ENCODE assay signal across 23 cellular contexts in genomic region chr12:39314547-39314946, GRCh38.
DNase-seq lines count a peak whose midpoint lies in the region; ATAC-seq, FAIRE-seq and TF ChIP-seq lines count a peak whose summit lies in the region.
"Had no signal": no experiment of that assay in that cellular context is flagged by ENCODE, and none has a peak within 500 bp of the region (broad histone marks: within the 10 kb centered on the region; RNA-seq: fewer than 3 reads in every experiment).

No MANE protein-coding gene starts in this region.

- POLR2A ChIA-PET in K562 (lab: Yijun Ruan, JAX) = no interaction called here

- no peak overlapping the region for H3K4me2 ChIP-seq in K562 (ENCODE audit: insufficient read depth, low read length)
- H3K4me2 ChIP-seq: A549; BLaER1 treated with 17β-estradiol and CSF1 and Interleukin-3, amounts not matched to agents 10 nM and 100 nM had no signal

- H3K4me3 ChIP-seq in LNCaP clone FGC (ENCODE audit: low read depth, low read length) (no peak overlapping the region), K562 (no peak overlapping the region), pancreas (no peak overlapping the region), heart left ventricle (no peak overlapping the region)
- H3K4me3 ChIP-seq: A549; BLaER1 treated with 17β-estradiol and CSF1 and Interleukin-3, amounts not matched to agents 10 nM and 100 nM had no signal

- intact Hi-C loops in K562 (cut with micrococcal nuclease) (no loop called here), pancreas (cut with DNase I) (no loop called here), heart left ventricle (cut with DNase I) (loop anchor here in 4 of 10 donors (10.0 kb wide), 2 partner anchors 370 to 380 kb away; no protein-coding TSS in a partner anchor)

- FAIRE-seq in K562 (lab: Jason Lieb, UNC) (no peak), islet of Langerhans (lab: Jason Lieb, UNC) (peak; percentile 86), pancreas (lab: Jason Lieb, UNC) (peak; percentile 78)
- FAIRE-seq: A549, D721Med, G401.6, GM12891, GM19239 had no signal

- H3K27ac ChIP-seq in K562 (ENCODE audit: extremely low read depth, low read depth, low read length) = no peak overlapping the region
- no peak overlapping the region for H3K27ac ChIP-seq in pancreas
- no peak overlapping the region for H3K27ac ChIP-seq in heart left ventricle
- H3K27ac ChIP-seq: 22Rv1; A549; BLaER1 treated with 17β-estradiol and CSF1 and Interleukin-3, amounts not matched to agents 10 nM and 100 nM; C4-2B had no signal

- no peak overlapping the region for H3K9ac ChIP-seq in K562 (ENCODE audit: insufficient read depth in 1 of 2, low read depth in 2 of 2, low read length in 2 of 2)
- H3K9ac ChIP-seq: BLaER1 treated with 17β-estradiol and CSF1 and Interleukin-3, amounts not matched to agents 10 nM and 100 nM had no signal

- no peaks in the 10 kb centered on the region for H3K9me1 ChIP-seq in K562 (ENCODE audit: control insufficient read depth, insufficient read depth, low read length)

- no TSS peak for BruUV-seq in K562 (replicated peaks; lab: Mats Ljungman, UMichigan)

- in situ Hi-C loops in K562 (cut with MboI) = no loop called here

- no peaks in the 10 kb centered on the region for H4K20me1 ChIP-seq in K562 (replicated peaks; ENCODE audit: control insufficient read depth, insufficient read depth, low read length)
- H4K20me1 ChIP-seq: BLaER1 treated with 17β-estradiol and CSF1 and Interleukin-3, amounts not matched to agents 10 nM and 100 nM had no signal

- ATAC-seq in K562 = no peak
- ATAC-seq in pancreas = no peak
- no peak for ATAC-seq in HG03139 (IDR thresholded peaks at IDR 0.05; ENCODE audit: unreplicated experiment)
- ATAC-seq in heart left ventricle = no peak
- no peak for ATAC-seq in GM21528 (IDR thresholded peaks at IDR 0.05; ENCODE audit: low FRiP score, unreplicated experiment)
- no peak for ATAC-seq in GM19328 (IDR thresholded peaks at IDR 0.05; ENCODE audit: unreplicated experiment)
- ATAC-seq: A549; CD8-positive, alpha-beta T cell had no signal

- H3K36me3 ChIP-seq in K562 (ENCODE audit: control insufficient read depth, insufficient read depth, low read length) (peaks cover 36% of the 10 kb centered on the region; the same call in 2 of the 3 replicates), pancreas (no peaks in the 10 kb centered on the region), heart left ventricle (peaks cover 0 to 74% (median 8%) of the 10 kb centered on the region in 9 donors)
- H3K36me3 ChIP-seq: BLaER1 treated with 17β-estradiol and CSF1 and Interleukin-3, amounts not matched to agents 10 nM and 100 nM had no signal

- H3K27me3 ChIP-seq in K562 (ENCODE audit: control insufficient read depth in 2 of 2, insufficient read depth in 2 of 2, low read length in 2 of 2) (no peaks in the 10 kb centered on the region), pancreas (no peaks in the 10 kb centered on the region), heart left ventricle (no peaks in the 10 kb centered on the region)
- H3K27me3 ChIP-seq: BLaER1 treated with 17β-estradiol and CSF1 and Interleukin-3, amounts not matched to agents 10 nM and 100 nM had no signal

- H2AFZ ChIP-seq in K562 (ENCODE audit: low read depth, low read length) = no peak overlapping the region

- H3K79me2 ChIP-seq in K562 (ENCODE audit: control insufficient read depth, insufficient read depth, low read length) = no peaks in the 10 kb centered on the region

- no peak for TF ChIP-seq POLR2A in K562 (conservative IDR thresholded peaks at IDR 0.05)
- no peak for TF ChIP-seq POLR2A in heart left ventricle (IDR thresholded peaks at IDR 0.05)

- TF ChIP-seq CTCF in LNCaP clone FGC (IDR thresholded peaks at IDR 0.05; ENCODE audit: control insufficient read depth, extremely low read depth, insufficient read depth) (no peak), K562 (IDR thresholded peaks at IDR 0.05 in 2 of 3, conservative IDR thresholded peaks at IDR 0.05 in 1 of 3; ENCODE audit: insufficient read depth in 2 of 3, low read depth in 1 of 3, low read length in 3 of 3) (no peak), pancreas (IDR thresholded peaks at IDR 0.05) (no peak), heart left ventricle (IDR thresholded peaks at IDR 0.05) (no peak)

- H3K9me3 ChIP-seq in K562 (replicated peaks; ENCODE audit: control insufficient read depth, insufficient read depth, low read depth, low read length) (no peaks in the 10 kb centered on the region), pancreas (no peaks in the 10 kb centered on the region), heart left ventricle (no peaks in the 10 kb centered on the region)
- H3K9me3 ChIP-seq: A549; BLaER1 treated with 17β-estradiol and CSF1 and Interleukin-3, amounts not matched to agents 10 nM and 100 nM; Caco-2 had no signal

- TF ChIP-seq RAD21 in K562 (CRISPR knock-in tag; conservative IDR thresholded peaks at IDR 0.05 in 1 of 2, IDR thresholded peaks at IDR 0.05 in 1 of 2) = no peak

- CTCF ChIA-PET in K562 (lab: Yijun Ruan, JAX; ENCODE audit: low intra/inter-chr PET ratio) = no interaction called here

- no peaks in the 10 kb centered on the region for H3K4me1 ChIP-seq in K562 (replicated peaks in 1 of 2; ENCODE audit: control insufficient read depth in 2 of 2, insufficient read depth in 2 of 2, low read length in 2 of 2)
- H3K4me1 ChIP-seq in pancreas = no peaks in the 10 kb centered on the region
- H3K4me1 ChIP-seq in heart left ventricle = no peaks in the 10 kb centered on the region
- H3K4me1 ChIP-seq: BLaER1 treated with 17β-estradiol and CSF1 and Interleukin-3, amounts not matched to agents 10 nM and 100 nM; Caco-2 had no signal

- peak; percentile 61 for DNase-seq in LNCaP clone FGC (ENCODE audit: low read depth)
- no peak for DNase-seq in K562 (ENCODE audit: extremely low read depth in 1 of 4, low spot score in 3 of 4)
- DNase-seq in pancreas = no peak
- no peak for DNase-seq in heart left ventricle
- DNase-seq: AML-193; Caco-2; Calu3; CD4-positive, alpha-beta T cell; CD8-positive, alpha-beta T cell; DMS79 treated with DMSO at 0.1 percent for 48 hours; GF-D8 had no signal

- no peak for TF ChIP-seq EP300 in K562 (IDR thresholded peaks at IDR 0.05; ENCODE audit: low read length)

TF ChIP-seq in K562, 482 proteins besides CTCF, POLR2A, EP300 and RAD21:
- TF ChIP-seq ATF3 (IDR thresholded peaks at IDR 0.05) (peak; percentile 43), ATF3 (CRISPR knock-in tag; conservative IDR thresholded peaks at IDR 0.05) (no peak), ZBTB33 (CRISPR knock-in tag; IDR thresholded peaks at IDR 0.05) (no peak)
